Comparison of ENCODE assay signal across 16 cellular contexts in the genomic region with DNA sequence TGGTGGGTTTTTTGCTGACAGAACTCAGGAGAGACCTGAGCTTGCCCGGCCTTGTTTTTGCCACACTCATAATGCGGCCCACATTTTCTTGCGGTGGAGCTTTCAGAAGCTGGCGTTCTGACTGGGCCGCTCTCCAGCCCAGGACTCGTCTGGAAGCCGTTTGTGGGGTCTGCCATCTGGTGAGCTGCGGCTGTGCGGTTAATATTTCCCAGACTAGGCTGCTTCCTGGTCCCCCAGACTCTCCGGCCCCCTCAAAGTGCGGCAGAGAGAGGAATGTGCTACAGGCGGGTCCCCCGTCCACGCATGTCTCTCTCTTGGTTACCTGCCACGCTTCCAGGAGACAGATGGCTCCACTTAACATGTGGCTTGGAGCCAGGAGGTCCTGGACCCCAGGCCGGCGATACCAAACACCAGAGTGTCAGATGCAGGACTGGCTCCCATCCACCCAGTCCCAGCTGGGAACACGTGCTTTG.
A peak's percentile ranks its signal among the peaks of the same experiment; 100 is the strongest.
DNase-seq lines count a peak whose midpoint lies in the region; ATAC-seq, FAIRE-seq and TF ChIP-seq lines count a peak whose summit lies in the region.
"Had no signal": no experiment of that assay in that cellular context is flagged by ENCODE, and none has a peak within 500 bp of the region (broad histone marks: within the 10 kb centered on the region; RNA-seq: fewer than 3 reads in every experiment).

No MANE protein-coding gene starts in this region.

- H3K4me3 ChIP-seq in astrocyte (ENCODE audit: insufficient read depth, low read depth, low read length), result no peak overlapping the region
- H3K4me3 ChIP-seq in neural progenitor cell, result no peak overlapping the region
- no peak overlapping the region for H3K4me3 ChIP-seq in upper lobe of right lung
- H3K4me3 ChIP-seq: mucosa of descending colon had no signal

- peaks cover 2% of the 10 kb centered on the region for H3K9me3 Mint-ChIP-seq in astrocyte (ENCODE audit: unreplicated experiment)
- H3K9me3 Mint-ChIP-seq in neural progenitor cell, result no peaks in the 10 kb centered on the region
- H3K9me3 Mint-ChIP-seq: activated naive CD4-positive, alpha-beta T cell treated with anti-CD3 and anti-CD28 coated beads, Interleukin-2, amount 10 ng/mL, durations not matched to agents 7 days and 5 days; stimulated activated naive CD8-positive, alpha-beta T cell treated with anti-CD3 and anti-CD28 coated beads, Interleukin-15, Interleukin-2, amounts not matched to agents 100 ng/mL and 50 ng/mL, for 24 hours had no signal

- H4K20me1 ChIP-seq in astrocyte (ENCODE audit: insufficient read depth, low read length) (no peaks in the 10 kb centered on the region), neural progenitor cell (ENCODE audit: low read depth) (no peaks in the 10 kb centered on the region)

- H3K9ac ChIP-seq in astrocyte (ENCODE audit: low read length) (peak overlapping the region; percentile 23), neural progenitor cell (no peak overlapping the region)
- H3K9ac ChIP-seq: parathyroid adenoma had no signal

- FAIRE-seq in astrocyte (lab: Jason Lieb, UNC), result no peak
- FAIRE-seq: kidney had no signal

- H3F3A ChIP-seq in neural progenitor cell (ENCODE audit: low read depth), result no peaks in the 10 kb centered on the region

- H3K36me3 Mint-ChIP-seq in astrocyte (ENCODE audit: low read depth, unreplicated experiment) (peaks cover 2% of the 10 kb centered on the region), neural progenitor cell (no peaks in the 10 kb centered on the region)
- H3K36me3 Mint-ChIP-seq: activated naive CD4-positive, alpha-beta T cell treated with anti-CD3 and anti-CD28 coated beads, Interleukin-2, amount 10 ng/mL, durations not matched to agents 7 days and 5 days had no signal

- H3K4me2 ChIP-seq in astrocyte (ENCODE audit: low read length), result peak overlapping the region; percentile 23
- no peak overlapping the region for H3K4me2 ChIP-seq in neural progenitor cell

- H3K27ac ChIP-seq in astrocyte (ENCODE audit: low read depth, low read length) (peak overlapping the region; percentile 2), neural progenitor cell (no peak overlapping the region), upper lobe of right lung (no peak overlapping the region)
- H3K27ac ChIP-seq: parathyroid adenoma had no signal

- H3K27me3 Mint-ChIP-seq in astrocyte (ENCODE audit: low read depth, unreplicated experiment) (peaks cover 75% of the 10 kb centered on the region), neural progenitor cell (ENCODE audit: insufficient read depth, low read depth) (peaks cover 11% of the 10 kb centered on the region)
- H3K27me3 Mint-ChIP-seq: stimulated activated naive CD8-positive, alpha-beta T cell treated with anti-CD3 and anti-CD28 coated beads, Interleukin-15, Interleukin-2, amounts not matched to agents 100 ng/mL and 50 ng/mL, for 24 hours had no signal

- H3K4me1 Mint-ChIP-seq in astrocyte (ENCODE audit: low read depth, unreplicated experiment) (no peaks in the 10 kb centered on the region), neural progenitor cell (peaks cover 19% of the 10 kb centered on the region)
- H3K4me1 Mint-ChIP-seq: activated naive CD4-positive, alpha-beta T cell treated with anti-CD3 and anti-CD28 coated beads, Interleukin-2, amount 10 ng/mL, durations not matched to agents 7 days and 5 days had no signal

- H3K27ac Mint-ChIP-seq in astrocyte (ENCODE audit: unreplicated experiment) (no peak overlapping the region), neural progenitor cell (peak overlapping the region; percentile 19)
- H3K27ac Mint-ChIP-seq: activated naive CD4-positive, alpha-beta T cell treated with anti-CD3 and anti-CD28 coated beads, Interleukin-2, amount 10 ng/mL, durations not matched to agents 7 days and 5 days; stimulated activated naive CD8-positive, alpha-beta T cell treated with anti-CD3 and anti-CD28 coated beads, Interleukin-15, Interleukin-2, amounts not matched to agents 100 ng/mL and 50 ng/mL, for 24 hours had no signal

- DNase-seq in DMS 273 (lab: John Stamatoyannopoulos, UW; ENCODE audit: unreplicated experiment) (peak; percentile 98), NCI-H1105 treated with DMSO at 0.1 percent for 48 hours (lab: John Stamatoyannopoulos, UW) (peak; percentile 73), astrocyte (ENCODE audit: low read depth) (peak; percentile 90), neural progenitor cell (ENCODE audit: low spot score) (no peak), HT-29 (ENCODE audit: low spot score) (no peak), upper lobe of right lung (no peak), SIG-M5 (lab: John Stamatoyannopoulos, UW) (no peak)
- DNase-seq: activated CD4-positive, alpha-beta T cell treated with anti-CD3 and anti-CD28 coated beads for 4 hours; activated naive CD4-positive, alpha-beta T cell treated with anti-CD3 and anti-CD28 coated beads, Interleukin-2, amount 10 ng/mL, durations not matched to agents 7 days and 5 days; Karpas-422; kidney; mucosa of descending colon; NCI-H187 had no signal

- H2AFZ ChIP-seq in astrocyte (ENCODE audit: low read depth, low read length) (peak overlapping the region; percentile 29), neural progenitor cell (replicated peaks) (no peak overlapping the region)
- H2AFZ ChIP-seq: parathyroid adenoma had no signal

- H3K4me1 ChIP-seq in astrocyte (ENCODE audit: insufficient read depth, low read length), result peaks cover 6% of the 10 kb centered on the region
- H3K4me1 ChIP-seq in neural progenitor cell, result peaks cover 6% of the 10 kb centered on the region
- H3K4me1 ChIP-seq in upper lobe of right lung, result no peaks in the 10 kb centered on the region
- H3K4me1 ChIP-seq: parathyroid adenoma had no signal

- H3K36me3 ChIP-seq in astrocyte (ENCODE audit: insufficient read depth, low read length) (no peaks in the 10 kb centered on the region), neural progenitor cell (no peaks in the 10 kb centered on the region), upper lobe of right lung (no peaks in the 10 kb centered on the region)

- ATAC-seq in upper lobe of right lung (no peak), GM18498 (IDR thresholded peaks at IDR 0.05; ENCODE audit: unreplicated experiment) (no peak)
- ATAC-seq: mucosa of descending colon had no signal

- H3K4me3 Mint-ChIP-seq in astrocyte (ENCODE audit: unreplicated experiment) (no peak overlapping the region), neural progenitor cell (no peak overlapping the region)
- H3K4me3 Mint-ChIP-seq: activated naive CD4-positive, alpha-beta T cell treated with anti-CD3 and anti-CD28 coated beads, Interleukin-2, amount 10 ng/mL, durations not matched to agents 7 days and 5 days; stimulated activated naive CD8-positive, alpha-beta T cell treated with anti-CD3 and anti-CD28 coated beads, Interleukin-15, Interleukin-2, amounts not matched to agents 100 ng/mL and 50 ng/mL, for 24 hours had no signal

- H3K9me3 ChIP-seq in astrocyte (ENCODE audit: insufficient read depth, low read depth, low read length), result no peaks in the 10 kb centered on the region
- H3K9me3 ChIP-seq in neural progenitor cell (ENCODE audit: low read depth), result no peaks in the 10 kb centered on the region
- H3K9me3 ChIP-seq in upper lobe of right lung, result no peaks in the 10 kb centered on the region
- H3K9me3 ChIP-seq: mucosa of descending colon had no signal

- TF ChIP-seq CTCF in astrocyte (IDR thresholded peaks at IDR 0.05; ENCODE audit: insufficient read depth, low read depth, low read length) (no peak), neural progenitor cell (IDR thresholded peaks at IDR 0.05) (no peak), upper lobe of right lung (IDR thresholded peaks at IDR 0.05) (no peak)

- H3K79me2 ChIP-seq in astrocyte (ENCODE audit: insufficient read depth, low read length), result no peaks in the 10 kb centered on the region
- no peaks in the 10 kb centered on the region for H3K79me2 ChIP-seq in neural progenitor cell (ENCODE audit: low read depth)
- H3K79me2 ChIP-seq: parathyroid adenoma had no signal

- peaks cover 10% of the 10 kb centered on the region for H3K27me3 ChIP-seq in astrocyte (ENCODE audit: insufficient read depth, low read length)
- no peaks in the 10 kb centered on the region for H3K27me3 ChIP-seq in neural progenitor cell
- H3K27me3 ChIP-seq in upper lobe of right lung, result no peaks in the 10 kb centered on the region

- intact Hi-C loops in upper lobe of right lung (cut with DNase I), result no loop called here

Comparison
In these comparisons a context has a peak if more than half of its experiments do, and no peak if none do; other contexts are left out.
1. DNase-seq: peak in DMS 273 (single experiment), NCI-H1105 treated with DMSO at 0.1 percent for 48 hours (single experiment) and astrocyte (single experiment); none in neural progenitor cell (single experiment), HT-29 (single experiment), upper lobe of right lung (single experiment) and SIG-M5 (single experiment).